Comparison of ENCODE assay signal across 20 cellular contexts in the genomic region with DNA sequence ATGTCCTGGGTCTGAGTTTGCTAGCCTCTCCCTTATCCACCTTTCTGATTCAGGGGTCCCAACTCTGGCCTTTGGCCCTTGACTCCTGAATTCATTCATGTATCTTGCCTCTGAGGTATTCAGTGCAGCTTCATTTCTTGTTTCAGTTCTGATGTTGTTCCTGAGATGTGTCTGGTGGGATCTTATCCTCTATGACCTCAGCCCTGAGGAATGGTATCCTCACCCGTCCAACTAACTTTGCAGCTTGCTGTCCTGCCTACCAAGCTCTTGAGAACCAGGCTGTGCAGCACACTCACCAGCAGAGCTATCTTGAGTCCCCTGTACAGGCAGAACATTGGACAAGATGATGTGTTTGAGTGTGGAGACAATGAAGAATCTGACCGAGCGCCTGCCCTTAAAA. TPM values are rescaled to one million over a fixed set of nuclear protein-coding genes. Genes with fewer than 3 reads are reported as not detected.
DNase-seq lines count a peak whose midpoint lies in the region; ATAC-seq, FAIRE-seq and TF ChIP-seq lines count a peak whose summit lies in the region.
"Had no signal": no experiment of that assay in that cellular context is flagged by ENCODE, and none has a peak within 500 bp of the region (broad histone marks: within the 10 kb centered on the region; RNA-seq: fewer than 3 reads in every experiment).

No MANE protein-coding gene starts in this region.

- H3K9me3 ChIP-seq in mesenchymal stem cell (ENCODE audit: control insufficient read depth, low read length) (no peaks in the 10 kb centered on the region), mammary epithelial cell (replicated peaks; ENCODE audit: insufficient read depth, low read length) (no peaks in the 10 kb centered on the region)
- H3K9me3 ChIP-seq: ascending aorta, upper lobe of left lung had no signal

- H3K79me1 ChIP-seq in mesenchymal stem cell (replicated peaks; ENCODE audit: low read length, poor library complexity, severe bottlenecking): peaks cover 18% of the 10 kb centered on the region

- peaks cover 3 to 26% of the 10 kb centered on the region in 2 experiments for H3K36me3 ChIP-seq in mesenchymal stem cell (ENCODE audit: control insufficient read depth in 1 of 2, insufficient read depth in 2 of 2, low read depth in 1 of 2, low read length in 2 of 2)
- H3K36me3 ChIP-seq in mammary epithelial cell (ENCODE audit: insufficient read depth, low read length): no peaks in the 10 kb centered on the region

- dilution Hi-C loops in mammary epithelial cell (cut with HindIII; ENCODE audit: low sequenced_read_pairs): no loop called here

- no peak overlapping the region for H3K9ac ChIP-seq in mesenchymal stem cell (ENCODE audit: low read length)
- no peak overlapping the region for H3K9ac ChIP-seq in mammary epithelial cell (ENCODE audit: insufficient read depth, low read length)

- CTCF ChIA-PET in mammary epithelial cell (lab: Charles Lee; ENCODE audit: low non-redundant PET): no interaction called here

- H3K4me2 ChIP-seq in mesenchymal stem cell (ENCODE audit: low read length, poor library complexity, severe bottlenecking): no peak overlapping the region
- H3K4me2 ChIP-seq in mammary epithelial cell (ENCODE audit: insufficient read depth, low read depth, low read length): no peak overlapping the region

- H3K27ac ChIP-seq in mesenchymal stem cell (ENCODE audit: low read length, poor library complexity, severe bottlenecking) (peak overlapping the region; percentile 48), mammary epithelial cell (ENCODE audit: insufficient read depth, low read depth, low read length) (no peak overlapping the region)
- H3K27ac ChIP-seq: ascending aorta, upper lobe of left lung had no signal

- H3K79me2 ChIP-seq in mammary epithelial cell (ENCODE audit: insufficient read depth, low read length): peaks cover 5% of the 10 kb centered on the region

- no peak overlapping the region for H2BK5ac ChIP-seq in mesenchymal stem cell (ENCODE audit: low read depth, low read length, poor library complexity, severe bottlenecking)

- H4K91ac ChIP-seq in mesenchymal stem cell (ENCODE audit: low read length): no peak overlapping the region

- H2AK5ac ChIP-seq in mesenchymal stem cell (ENCODE audit: low read length, severe bottlenecking): peak overlapping the region; percentile 14

- H4K8ac ChIP-seq in mesenchymal stem cell (ENCODE audit: low read length): no peak overlapping the region

- H3K23ac ChIP-seq in mesenchymal stem cell (ENCODE audit: low read length in 2 of 2): no peak overlapping the region

- H3K4me3 Mint-ChIP-seq in activated naive CD8-positive, alpha-beta T cell treated with anti-CD3 and anti-CD28 coated beads, Interleukin-2, amount 10 ng/mL, durations not matched to agents 7 days and 5 days: no peak overlapping the region
- H3K4me3 Mint-ChIP-seq in activated naive CD8-positive, alpha-beta T cell treated with anti-CD3 and anti-CD28 coated beads for 36 hours: no peak overlapping the region
- no peak overlapping the region for H3K4me3 Mint-ChIP-seq in chondrocyte (ENCODE audit: unreplicated experiment)
- no peak overlapping the region for H3K4me3 Mint-ChIP-seq in activated T-cell treated with anti-CD3 and anti-CD28 coated beads, Interleukin-2, amount 50 U/mL, for 4 hours
- H3K4me3 Mint-ChIP-seq: CD4-positive, CD25-positive, alpha-beta regulatory T cell; naive B cell; stimulated activated naive B cell treated with anti-CD40 and anti-IgM and Interleukin-4, amounts not matched to agents 10 μg/mL and 1 μg/mL and 100 μg/mL, for 72 hours had no signal

- peak; percentile 2 for DNase-seq in activated naive CD8-positive, alpha-beta T cell treated with anti-CD3 and anti-CD28 coated beads, Interleukin-2, amount 10 ng/mL, durations not matched to agents 7 days and 5 days
- no peak for DNase-seq in activated naive CD8-positive, alpha-beta T cell treated with anti-CD3 and anti-CD28 coated beads for 36 hours
- peak; percentile 6 for DNase-seq in chondrocyte (ENCODE audit: low spot score)
- DNase-seq in mesenchymal stem cell: peak; percentile 78
- no peak for DNase-seq in GM12892 (ENCODE audit: insufficient read length)
- DNase-seq in activated T-cell treated with anti-CD3 and anti-CD28 coated beads, Interleukin-2, amount 50 U/mL, for 4 hours: no peak
- DNase-seq in mammary epithelial cell: no peak
- no peak for DNase-seq in NCI-H2029 (lab: John Stamatoyannopoulos, UW)
- DNase-seq: activated CD8-positive, alpha-beta memory T cell treated with anti-CD3 and anti-CD28 coated beads for 24 hours; activated gamma-delta T cell; CD4-positive, CD25-positive, alpha-beta regulatory T cell; H7; naive B cell; NCI-H1694 treated with DMSO at 0.1 percent for 48 hours; NCI-H446 treated with DMSO at 0.1 percent for 48 hours; stimulated activated naive B cell treated with anti-CD40 and anti-IgM and Interleukin-4, amounts not matched to agents 10 μg/mL and 1 μg/mL and 100 μg/mL, for 72 hours; upper lobe of left lung had no signal

- no peaks in the 10 kb centered on the region for H3K27me3 Mint-ChIP-seq in activated naive CD8-positive, alpha-beta T cell treated with anti-CD3 and anti-CD28 coated beads, Interleukin-2, amount 10 ng/mL, durations not matched to agents 7 days and 5 days
- no peaks in the 10 kb centered on the region for H3K27me3 Mint-ChIP-seq in activated naive CD8-positive, alpha-beta T cell treated with anti-CD3 and anti-CD28 coated beads for 36 hours
- H3K27me3 Mint-ChIP-seq in chondrocyte (ENCODE audit: low read depth): no peaks in the 10 kb centered on the region
- no peaks in the 10 kb centered on the region for H3K27me3 Mint-ChIP-seq in activated T-cell treated with anti-CD3 and anti-CD28 coated beads, Interleukin-2, amount 50 U/mL, for 4 hours (ENCODE audit: low read depth)
- H3K27me3 Mint-ChIP-seq: CD4-positive, CD25-positive, alpha-beta regulatory T cell; naive B cell; progenitor cell of endocrine pancreas; stimulated activated naive B cell treated with anti-CD40 and anti-IgM and Interleukin-4, amounts not matched to agents 10 μg/mL and 1 μg/mL and 100 μg/mL, for 72 hours had no signal

- no peak for ATAC-seq in activated naive CD8-positive, alpha-beta T cell treated with anti-CD3 and anti-CD28 coated beads, Interleukin-2, amount 10 ng/mL, durations not matched to agents 7 days and 5 days (ENCODE audit: low read depth)
- no peak for ATAC-seq in activated T-cell treated with anti-CD3 and anti-CD28 coated beads, Interleukin-2, amount 50 U/mL, for 4 hours
- ATAC-seq: esophagus mucosa; stimulated activated naive B cell treated with anti-CD40 and anti-IgM and Interleukin-4, amounts not matched to agents 10 μg/mL and 1 μg/mL and 100 μg/mL, for 72 hours had no signal

- no peak overlapping the region for H3K14ac ChIP-seq in mesenchymal stem cell (ENCODE audit: low read length in 2 of 2)

- FAIRE-seq in GM12892 (lab: Jason Lieb, UNC): no peak

- WGBS in mesenchymal stem cell: 56% methylated on average over 3 of the region's 3 CpGs
- 90% methylated on average over 3 of the region's 3 CpGs for WGBS in mammary epithelial cell (ENCODE audit: low coverage, missing lambda C conversion rate)

- H3K4me1 ChIP-seq in mesenchymal stem cell (ENCODE audit: control insufficient read depth, insufficient read depth, low read depth, low read length): peaks cover 29% of the 10 kb centered on the region
- no peaks in the 10 kb centered on the region for H3K4me1 ChIP-seq in mammary epithelial cell (ENCODE audit: insufficient read depth, low read length)
- H3K4me1 ChIP-seq: ascending aorta, upper lobe of left lung had no signal

- H3K36me3 Mint-ChIP-seq in activated naive CD8-positive, alpha-beta T cell treated with anti-CD3 and anti-CD28 coated beads, Interleukin-2, amount 10 ng/mL, durations not matched to agents 7 days and 5 days: peaks cover 7% of the 10 kb centered on the region
- H3K36me3 Mint-ChIP-seq in activated naive CD8-positive, alpha-beta T cell treated with anti-CD3 and anti-CD28 coated beads for 36 hours: no peaks in the 10 kb centered on the region
- peaks cover 11% of the 10 kb centered on the region for H3K36me3 Mint-ChIP-seq in chondrocyte (ENCODE audit: low read depth)
- peaks cover 24% of the 10 kb centered on the region for H3K36me3 Mint-ChIP-seq in activated T-cell treated with anti-CD3 and anti-CD28 coated beads, Interleukin-2, amount 50 U/mL, for 4 hours (ENCODE audit: insufficient read depth)

- H3K27me3 ChIP-seq in mesenchymal stem cell (ENCODE audit: control insufficient read depth in 1 of 2, insufficient read depth in 1 of 2, low read length in 2 of 2): no peaks in the 10 kb centered on the region
- H3K27me3 ChIP-seq in mammary epithelial cell (ENCODE audit: insufficient read depth, low read length): no peaks in the 10 kb centered on the region
- H3K27me3 ChIP-seq: ascending aorta, upper lobe of left lung had no signal

- H3K4me3 ChIP-seq in mesenchymal stem cell (ENCODE audit: insufficient read depth in 1 of 2, low read depth in 1 of 2, low read length in 2 of 2): no peak overlapping the region
- no peak overlapping the region for H3K4me3 ChIP-seq in mammary epithelial cell (replicated peaks in 1 of 3; ENCODE audit: insufficient read depth in 1 of 3, low read depth in 2 of 3, low read length in 3 of 3)
- H3K4me3 ChIP-seq: ascending aorta, upper lobe of left lung had no signal

- TF ChIP-seq CTCF in chondrocyte (IDR thresholded peaks at IDR 0.05) (no peak), mammary epithelial cell (conservative IDR thresholded peaks at IDR 0.05 in 1 of 2, IDR thresholded peaks at IDR 0.05 in 1 of 2; ENCODE audit: extremely low read depth in 1 of 2, insufficient read depth in 1 of 2, low read depth in 1 of 2, low read length in 2 of 2) (no peak)

- H4K20me1 ChIP-seq in mammary epithelial cell (ENCODE audit: insufficient read depth, low read length): no peaks in the 10 kb centered on the region

- H3K4ac ChIP-seq in mesenchymal stem cell (ENCODE audit: low read depth in 1 of 2, low read length in 2 of 2): no peak overlapping the region

- no peak overlapping the region for H3K27ac Mint-ChIP-seq in activated naive CD8-positive, alpha-beta T cell treated with anti-CD3 and anti-CD28 coated beads, Interleukin-2, amount 10 ng/mL, durations not matched to agents 7 days and 5 days
- H3K27ac Mint-ChIP-seq in activated naive CD8-positive, alpha-beta T cell treated with anti-CD3 and anti-CD28 coated beads for 36 hours: no peak overlapping the region
- peak overlapping the region; percentile 4 for H3K27ac Mint-ChIP-seq in chondrocyte (ENCODE audit: unreplicated experiment)
- H3K27ac Mint-ChIP-seq: CD4-positive, CD25-positive, alpha-beta regulatory T cell; naive B cell; progenitor cell of endocrine pancreas; stimulated activated naive B cell treated with anti-CD40 and anti-IgM and Interleukin-4, amounts not matched to agents 10 μg/mL and 1 μg/mL and 100 μg/mL, for 72 hours had no signal

- no peak overlapping the region for H2BK15ac ChIP-seq in mesenchymal stem cell (ENCODE audit: low read depth, poor library complexity, severe bottlenecking)

- H2AFZ ChIP-seq in mesenchymal stem cell (ENCODE audit: low read depth, low read length) (no peak overlapping the region), mammary epithelial cell (ENCODE audit: low read depth, low read length) (no peak overlapping the region)

- H3K9me3 Mint-ChIP-seq in activated naive CD8-positive, alpha-beta T cell treated with anti-CD3 and anti-CD28 coated beads, Interleukin-2, amount 10 ng/mL, durations not matched to agents 7 days and 5 days: no peaks in the 10 kb centered on the region
- H3K9me3 Mint-ChIP-seq in activated naive CD8-positive, alpha-beta T cell treated with anti-CD3 and anti-CD28 coated beads for 36 hours: no peaks in the 10 kb centered on the region
- H3K9me3 Mint-ChIP-seq in chondrocyte (ENCODE audit: low read depth): no peaks in the 10 kb centered on the region
- no peaks in the 10 kb centered on the region for H3K9me3 Mint-ChIP-seq in activated T-cell treated with anti-CD3 and anti-CD28 coated beads, Interleukin-2, amount 50 U/mL, for 4 hours
- H3K9me3 Mint-ChIP-seq: CD4-positive, CD25-positive, alpha-beta regulatory T cell; naive B cell; stimulated activated naive B cell treated with anti-CD40 and anti-IgM and Interleukin-4, amounts not matched to agents 10 μg/mL and 1 μg/mL and 100 μg/mL, for 72 hours had no signal

- H3K18ac ChIP-seq in mesenchymal stem cell (ENCODE audit: low read depth in 1 of 2, low read length in 2 of 2): no peak overlapping the region

- H2BK12ac ChIP-seq in mesenchymal stem cell (ENCODE audit: low read length in 2 of 2): no peak overlapping the region

- H2BK120ac ChIP-seq in mesenchymal stem cell (ENCODE audit: low read depth, low read length): no peak overlapping the region

- no peak for TF ChIP-seq POLR2A in GM12892 (IDR thresholded peaks at IDR 0.05; ENCODE audit: low read depth, low read length)

- H3K4me1 Mint-ChIP-seq in activated naive CD8-positive, alpha-beta T cell treated with anti-CD3 and anti-CD28 coated beads, Interleukin-2, amount 10 ng/mL, durations not matched to agents 7 days and 5 days: peaks cover 3% of the 10 kb centered on the region
- no peaks in the 10 kb centered on the region for H3K4me1 Mint-ChIP-seq in activated naive CD8-positive, alpha-beta T cell treated with anti-CD3 and anti-CD28 coated beads for 36 hours
- peaks cover 12% of the 10 kb centered on the region for H3K4me1 Mint-ChIP-seq in chondrocyte (ENCODE audit: low read depth)
- peaks cover 8% of the 10 kb centered on the region for H3K4me1 Mint-ChIP-seq in activated T-cell treated with anti-CD3 and anti-CD28 coated beads, Interleukin-2, amount 50 U/mL, for 4 hours (ENCODE audit: low read depth)

- POLR2A ChIA-PET in activated naive CD8-positive, alpha-beta T cell treated with anti-CD3 and anti-CD28 coated beads, Interleukin-2, amount 10 ng/mL, durations not matched to agents 7 days and 5 days (lab: Charles Lee): no interaction called here

- in situ Hi-C loops in mammary epithelial cell (cut with MboI; ENCODE audit: low sequenced_read_pairs in 2 of 2): no loop called here

- intact Hi-C loops in mammary epithelial cell (cut with micrococcal nuclease): no loop called here

- BruUV-seq in mammary epithelial cell (replicated peaks; lab: Mats Ljungman, UMichigan): no TSS peak

RNA-seq across cellular contexts. Expression of a gene that starts 13.8 kb away (rescaled TPM):
- total RNA-seq in activated naive CD8-positive, alpha-beta T cell treated with anti-CD3 and anti-CD28 coated beads, Interleukin-2, amount 10 ng/mL, durations not matched to agents 7 days and 5 days: 10 to 100 TPM; 13.1 to 13.4 TPM
- 1 to 10 TPM; 5.7 to 6.0 TPM for total RNA-seq in activated naive CD8-positive, alpha-beta T cell treated with anti-CD3 and anti-CD28 coated beads for 36 hours
- total RNA-seq in chondrocyte (14.5 to 15.5 TPM (median 15.5 TPM) in 3 replicates), mammary epithelial cell (1 to 10 TPM; 2.5 to 9.2 TPM)
- 11.6 TPM for polyA plus RNA-seq in mesenchymal stem cell (2013, experiment 1 of 2)
- polyA plus RNA-seq in mesenchymal stem cell (2013, experiment 2 of 2): 11.5 TPM
- 2.4 TPM for polyA plus RNA-seq in GM12892 (2012; ENCODE audit: missing spikeins)
- 1 to 10 TPM; 8.7 to 8.8 (median 8.8) TPM for total RNA-seq in activated T-cell treated with anti-CD3 and anti-CD28 coated beads, Interleukin-2, amount 50 U/mL, for 4 hours
- polyA plus RNA-seq in mammary epithelial cell: 4.9 TPM
- 14.9 TPM for polyA minus RNA-seq in mammary epithelial cell

RNA-seq across cellular contexts. Expression of a gene that starts 15.0 kb away (rescaled TPM):
- total RNA-seq in activated naive CD8-positive, alpha-beta T cell treated with anti-CD3 and anti-CD28 coated beads, Interleukin-2, amount 10 ng/mL, durations not matched to agents 7 days and 5 days: 10 to 100 TPM; 64.8 to 67.6 TPM
- total RNA-seq in activated naive CD8-positive, alpha-beta T cell treated with anti-CD3 and anti-CD28 coated beads for 36 hours: 10 to 100 TPM; 51.1 to 54.9 TPM
- total RNA-seq in chondrocyte (128 to 137 TPM (median 128 TPM) in 3 replicates), mammary epithelial cell (100 to 1,000 TPM; 111 to 138 TPM)
- 87.9 TPM for polyA plus RNA-seq in mesenchymal stem cell (2013, experiment 1 of 2)
- polyA plus RNA-seq in mesenchymal stem cell (2013, experiment 2 of 2): 88.7 TPM
- polyA plus RNA-seq in GM12892 (2012; ENCODE audit: missing spikeins): 30.7 TPM
- total RNA-seq in activated T-cell treated with anti-CD3 and anti-CD28 coated beads, Interleukin-2, amount 50 U/mL, for 4 hours: 10 to 100 TPM; 65.2 to 69.8 (median 67.1) TPM
- 121 TPM for polyA plus RNA-seq in mammary epithelial cell
- polyA minus RNA-seq in mammary epithelial cell: 145 TPM

Comparison
In these comparisons a context has a peak if more than half of its experiments do, and no peak if none do; other contexts are left out.
1. DNase-seq: peak in activated naive CD8-positive, alpha-beta T cell treated with anti-CD3 and anti-CD28 coated beads, Interleukin-2, amount 10 ng/mL, durations not matched to agents 7 days and 5 days (single experiment), chondrocyte (single experiment) and mesenchymal stem cell (single experiment); none in activated naive CD8-positive, alpha-beta T cell treated with anti-CD3 and anti-CD28 coated beads for 36 hours (single experiment), GM12892 (single experiment), activated T-cell treated with anti-CD3 and anti-CD28 coated beads, Interleukin-2, amount 50 U/mL, for 4 hours (single experiment), mammary epithelial cell (single experiment) and NCI-H2029 (single experiment).